In genomic region chr10:11282156-11282555, GRCh38 we compare ENCODE assay signal across 29 cellular contexts.
A peak's percentile ranks its signal among the peaks of the same experiment; 100 is the strongest.
DNase-seq lines count a peak whose midpoint lies in the region; ATAC-seq, FAIRE-seq and TF ChIP-seq lines count a peak whose summit lies in the region.
"Had no signal": no experiment of that assay in that cellular context is flagged by ENCODE, and none has a peak within 500 bp of the region (broad histone marks: within the 10 kb centered on the region; RNA-seq: fewer than 3 reads in every experiment).

No MANE protein-coding gene starts in this region.

- intact Hi-C loops in CD4-positive, alpha-beta memory T cell (cut with micrococcal nuclease) = no loop called here
- intact Hi-C loops in GM12878 (cut with micrococcal nuclease; ENCODE audit: unreplicated experiment) = no loop called here
- intact Hi-C loops in Calu3 (cut with micrococcal nuclease; ENCODE audit: unreplicated experiment) = no loop called here

- H2BK120ac ChIP-seq in neuronal stem cell (ENCODE audit: low read depth, low read length) = no peak overlapping the region

- in situ Hi-C loops in GM12878 (cut with MboI) = no loop called here

- H3K4me2 ChIP-seq in GM12878 (ENCODE audit: control insufficient read depth, insufficient read depth) (no peak overlapping the region), neuronal stem cell (ENCODE audit: insufficient read depth, low read length, poor library complexity, severe bottlenecking) (no peak overlapping the region)
- H3K4me2 ChIP-seq: A549 had no signal

- TF ChIP-seq CTCF in GM12878 (IDR thresholded peaks at IDR 0.05 in 2 of 3, conservative IDR thresholded peaks at IDR 0.05 in 1 of 3; ENCODE audit: control insufficient read depth in 2 of 3, extremely low read depth in 1 of 3, insufficient read depth in 1 of 3, low read depth in 3 of 3, low read length in 3 of 3) (no peak), Calu3 (IDR thresholded peaks at IDR 0.05; ENCODE audit: unreplicated experiment) (no peak)

- no peak overlapping the region for H4K8ac ChIP-seq in neuronal stem cell (ENCODE audit: low read depth, low read length)

- H4K20me1 ChIP-seq in GM12878 (ENCODE audit: control insufficient read depth, insufficient read depth) = no peaks in the 10 kb centered on the region

- no peak overlapping the region for H2BK15ac ChIP-seq in neuronal stem cell (ENCODE audit: low read length)

- H2BK12ac ChIP-seq in neuronal stem cell (ENCODE audit: low read length) = no peak overlapping the region

- H3K23ac ChIP-seq in neuronal stem cell (ENCODE audit: low read depth, low read length, poor library complexity) = peak overlapping the region; percentile 7

- peak; percentile 57; the same call in 1 of the 2 replicates for TF ChIP-seq POLR2A in GM12878 (IDR thresholded peaks at IDR 0.05; ENCODE audit: low read depth, low read length)

- no peaks in the 10 kb centered on the region for H3K27me3 Mint-ChIP-seq in activated T-cell treated with anti-CD3 and anti-CD28 coated beads, Interleukin-2, amount 50 U/mL, for 24 hours
- H3K27me3 Mint-ChIP-seq in CD4-positive, alpha-beta memory T cell = no peaks in the 10 kb centered on the region
- peaks cover 46% of the 10 kb centered on the region for H3K27me3 Mint-ChIP-seq in Calu3 (ENCODE audit: unreplicated experiment)
- H3K27me3 Mint-ChIP-seq: B cell; stimulated activated naive B cell treated with anti-CD40 and anti-IgM and Interleukin-4, amounts not matched to agents 10 μg/mL and 1 μg/mL and 100 μg/mL, for 72 hours had no signal

- CTCF ChIA-PET in CD4-positive, alpha-beta memory T cell (lab: Charles Lee; ENCODE audit: partially characterized antibody) = interaction anchor here (0.6 to 0.7 kb wide), 2 partner anchors 12 to 138 kb away, joined by 4 to 5 read pairs; no protein-coding TSS in a partner anchor
- CTCF ChIA-PET in GM12878 (lab: Yijun Ruan, JAX) (no interaction called here), Calu3 (lab: Charles Lee) (no interaction called here)

- peaks cover 36% of the 10 kb centered on the region for H3K4me1 Mint-ChIP-seq in activated T-cell treated with anti-CD3 and anti-CD28 coated beads, Interleukin-2, amount 50 U/mL, for 24 hours (ENCODE audit: low read depth)
- H3K4me1 Mint-ChIP-seq in CD4-positive, alpha-beta memory T cell = peaks cover 7 to 19% (median 16%) of the 10 kb centered on the region in 4 donors
- H3K4me1 Mint-ChIP-seq in Calu3 (ENCODE audit: low read depth, unreplicated experiment) = no peaks in the 10 kb centered on the region

- POLR2A ChIA-PET in CD4-positive, alpha-beta memory T cell (lab: Charles Lee; ENCODE audit: partially characterized antibody) = no interaction called here
- POLR2A ChIA-PET in GM12878 (lab: Charles Lee) = no interaction called here

- RAD21 ChIA-PET in GM12878 (lab: Charles Lee; ENCODE audit: unreplicated experiment) = no interaction called here

- H3K36me3 ChIP-seq in CD4-positive, alpha-beta memory T cell (ENCODE audit: insufficient read depth, low read length) = peaks cover 72% of the 10 kb centered on the region
- peaks cover 34 to 51% of the 10 kb centered on the region in 2 experiments for H3K36me3 ChIP-seq in GM12878 (ENCODE audit: control insufficient read depth in 2 of 2, insufficient read depth in 2 of 2, low read length in 1 of 2)
- peaks cover 3 to 10% of the 10 kb centered on the region in 2 donors for H3K36me3 ChIP-seq in neuronal stem cell (replicated peaks in 1 of 2; ENCODE audit: control insufficient read depth in 2 of 2, insufficient read depth in 2 of 2, low read length in 2 of 2)

- H3K79me1 ChIP-seq in neuronal stem cell (ENCODE audit: low read depth, low read length) = no peaks in the 10 kb centered on the region

- no peak overlapping the region for H3K27ac ChIP-seq in CD4-positive, alpha-beta memory T cell (ENCODE audit: low read depth, low read length)
- no peak overlapping the region for H3K27ac ChIP-seq in GM12878 (ENCODE audit: control insufficient read depth, insufficient read depth)
- no peak overlapping the region for H3K27ac ChIP-seq in neuronal stem cell (replicated peaks; ENCODE audit: low read length)
- H3K27ac ChIP-seq: A549, cardiac muscle cell, sigmoid colon, thoracic aorta had no signal

- DNase-seq in activated T-cell treated with anti-CD3 and anti-CD28 coated beads, Interleukin-2, amount 50 U/mL, for 24 hours = peak; percentile 28
- DNase-seq in activated T-cell treated with anti-CD3 and anti-CD28 coated beads, Interleukin-2, amount 50 U/mL, for 1 hour = no peak
- no peak for DNase-seq in CD4-positive, alpha-beta memory T cell
- no peak for DNase-seq in GM12878 (ENCODE audit: low read depth, low spot score)
- no peak for DNase-seq in neuronal stem cell (ENCODE audit: low spot score)
- DNase-seq in Calu3 = no peak
- DNase-seq in anterior cingulate cortex (lab: John Stamatoyannopoulos, UW) = no peak
- DNase-seq: activated effector memory CD4-positive, alpha-beta T cell treated with Interleukin-2 at 50 U/mL for 16 hours; amniotic stem cell; cortex of kidney; DMS53; foreskin fibroblast; GDM1; kidney glomerular epithelial cell; mammary epithelial cell; NCI-H1105; NCI-H1930; NCI-H524 treated with DMSO at 0.1 percent for 48 hours; sigmoid colon; stimulated activated CD4-positive, alpha-beta T cell treated with anti-CD3 and anti-CD28 coated beads, Interleukin-4, amount 100 ng/mL, for 4 hours; stimulated activated naive B cell treated with anti-CD40 and anti-IgM and Interleukin-4, amounts not matched to agents 10 μg/mL and 1 μg/mL and 100 μg/mL, for 72 hours; T1000 had no signal

- no peaks in the 10 kb centered on the region for H3K9me3 ChIP-seq in CD4-positive, alpha-beta memory T cell (ENCODE audit: control insufficient read depth in 1 of 2, low read length in 2 of 2)
- H3K9me3 ChIP-seq in GM12878 (replicated peaks; ENCODE audit: control insufficient read depth, insufficient read depth, low read length) (no peaks in the 10 kb centered on the region; the same call in 2 of the 3 replicates), neuronal stem cell (replicated peaks in 1 of 2; ENCODE audit: control insufficient read depth in 2 of 2, insufficient read depth in 1 of 2, low read depth in 1 of 2, low read length in 2 of 2) (peaks cover 0 to 2% of the 10 kb centered on the region in 2 donors)
- H3K9me3 ChIP-seq: A549, sigmoid colon, thoracic aorta had no signal

- BruUV-seq in GM12878 (replicated peaks; lab: Mats Ljungman, UMichigan) (no TSS peak), Calu3 (replicated peaks; lab: Mats Ljungman, UMichigan) (no TSS peak)

- no peak overlapping the region for H3K27ac Mint-ChIP-seq in activated T-cell treated with anti-CD3 and anti-CD28 coated beads, Interleukin-2, amount 50 U/mL, for 24 hours
- peak overlapping the region in 5 of 7 donors; percentile 29 to 78 (median 60) for H3K27ac Mint-ChIP-seq in CD4-positive, alpha-beta memory T cell
- H3K27ac Mint-ChIP-seq in Calu3 (ENCODE audit: unreplicated experiment) = no peak overlapping the region
- H3K27ac Mint-ChIP-seq: B cell, WTC11 had no signal

- no peak overlapping the region for H2AK5ac ChIP-seq in neuronal stem cell (ENCODE audit: low read depth, low read length)

- H3K4ac ChIP-seq in neuronal stem cell (ENCODE audit: low read length) = no peak overlapping the region

- H2AFZ ChIP-seq in GM12878 (ENCODE audit: control insufficient read depth, low read depth, low read length) (no peak overlapping the region), neuronal stem cell (ENCODE audit: low read length) (no peak overlapping the region)

- H2BK5ac ChIP-seq in neuronal stem cell (ENCODE audit: low read length) = no peak overlapping the region

- H3K14ac ChIP-seq in neuronal stem cell (ENCODE audit: low read length) = no peak overlapping the region

- H3K27me3 ChIP-seq in CD4-positive, alpha-beta memory T cell (ENCODE audit: insufficient read depth, low read length) = no peaks in the 10 kb centered on the region
- H3K27me3 ChIP-seq in GM12878 (replicated peaks in 1 of 2; ENCODE audit: control insufficient read depth in 2 of 2, insufficient read depth in 2 of 2, low read length in 1 of 2) (no peaks in the 10 kb centered on the region), neuronal stem cell (ENCODE audit: control insufficient read depth in 3 of 3, insufficient read depth in 3 of 3, low read depth in 1 of 3, low read length in 3 of 3) (no peaks in the 10 kb centered on the region)
- H3K27me3 ChIP-seq: cardiac muscle cell, sigmoid colon had no signal

- no peak for FAIRE-seq in GM12878 (lab: Jason Lieb, UNC)
- FAIRE-seq: A549 had no signal

- no peaks in the 10 kb centered on the region for H3K79me2 ChIP-seq in GM12878 (ENCODE audit: control insufficient read depth, insufficient read depth, low read length)

- no peak overlapping the region for H3K18ac ChIP-seq in neuronal stem cell (ENCODE audit: low read length)

- no peak overlapping the region for H3K4me3 ChIP-seq in CD4-positive, alpha-beta memory T cell (ENCODE audit: low read length in 2 of 2)
- H3K4me3 ChIP-seq in GM12878 (no peak overlapping the region), neuronal stem cell (ENCODE audit: low read length in 2 of 2) (no peak overlapping the region)
- H3K4me3 ChIP-seq: A549, cardiac muscle cell, sigmoid colon, thoracic aorta had no signal

- H3K4me1 ChIP-seq in CD4-positive, alpha-beta memory T cell (ENCODE audit: insufficient read depth, low read length) = peaks cover 34% of the 10 kb centered on the region
- H3K4me1 ChIP-seq in GM12878 (ENCODE audit: control insufficient read depth, insufficient read depth, low read length) = peaks cover 23% of the 10 kb centered on the region
- H3K4me1 ChIP-seq in neuronal stem cell (ENCODE audit: control insufficient read depth in 2 of 2, insufficient read depth in 1 of 2, low read depth in 1 of 2, low read length in 2 of 2) = no peaks in the 10 kb centered on the region
- H3K4me1 ChIP-seq: A549, sigmoid colon had no signal

- SMC1A ChIA-PET in GM12878 (lab: Charles Lee; ENCODE audit: uncharacterized antibody, unreplicated experiment) = interaction anchor here (1.3 kb wide), 1 partner anchor 13 kb away, joined by 3 read pairs; no protein-coding TSS in a partner anchor

- H3K36me3 Mint-ChIP-seq in activated T-cell treated with anti-CD3 and anti-CD28 coated beads, Interleukin-2, amount 50 U/mL, for 24 hours (ENCODE audit: low read depth) = peaks cover 15% of the 10 kb centered on the region
- peaks cover 43 to 57% of the 10 kb centered on the region in 2 donors for H3K36me3 Mint-ChIP-seq in CD4-positive, alpha-beta memory T cell
- no peaks in the 10 kb centered on the region for H3K36me3 Mint-ChIP-seq in Calu3 (ENCODE audit: insufficient read depth, unreplicated experiment)
- H3K36me3 Mint-ChIP-seq: WTC11 had no signal

- H3K4me3 Mint-ChIP-seq in activated T-cell treated with anti-CD3 and anti-CD28 coated beads, Interleukin-2, amount 50 U/mL, for 24 hours = no peak overlapping the region
- H3K4me3 Mint-ChIP-seq in CD4-positive, alpha-beta memory T cell = peak overlapping the region in 1 of 8 donors; percentile 30
- no peak overlapping the region for H3K4me3 Mint-ChIP-seq in Calu3 (ENCODE audit: low read depth, unreplicated experiment)
- H3K4me3 Mint-ChIP-seq: B cell; stimulated activated naive B cell treated with anti-CD40 and anti-IgM and Interleukin-4, amounts not matched to agents 10 μg/mL and 1 μg/mL and 100 μg/mL, for 72 hours; WTC11 had no signal

- no peak overlapping the region for H4K91ac ChIP-seq in neuronal stem cell (ENCODE audit: low read depth, low read length, poor library complexity)

- WGBS in GM12878 (ENCODE audit: insufficient coverage, insufficient replicate concordance, low lambda C conversion rate, missing lambda C conversion rate) = 95% methylated on average over 9 of the region's 9 CpGs
- no CpG with 5 or more reads among the region's 9 CpGs for WGBS in neuronal stem cell (ENCODE audit: extremely low coverage in 2 of 2, insufficient read length in 2 of 2, insufficient replicate concordance in 1 of 2), 2 donors

- ATAC-seq in GM12878 (no peak), esophagus mucosa (no peak)
- ATAC-seq: A549; HCT116; stimulated activated naive B cell treated with anti-CD40 and anti-IgM and Interleukin-4, amounts not matched to agents 10 μg/mL and 1 μg/mL and 100 μg/mL, for 72 hours; WTC11 had no signal

- H3K9ac ChIP-seq in GM12878 (ENCODE audit: control insufficient read depth, insufficient read depth, low read length) (no peak overlapping the region), neuronal stem cell (ENCODE audit: low read depth, low read length, poor library complexity) (no peak overlapping the region)

- TF ChIP-seq EP300 in GM12878 (IDR thresholded peaks at IDR 0.05; ENCODE audit: borderline replicate concordance in 1 of 2, control insufficient read depth in 1 of 2, low read depth in 2 of 2, low read length in 2 of 2) = no peak

- H3K9me3 Mint-ChIP-seq in activated T-cell treated with anti-CD3 and anti-CD28 coated beads, Interleukin-2, amount 50 U/mL, for 24 hours = no peaks in the 10 kb centered on the region
- peaks cover 0 to 6% (median 0%) of the 10 kb centered on the region in 8 donors for H3K9me3 Mint-ChIP-seq in CD4-positive, alpha-beta memory T cell
- H3K9me3 Mint-ChIP-seq in Calu3 (ENCODE audit: low read depth, unreplicated experiment) = no peaks in the 10 kb centered on the region
- H3K9me3 Mint-ChIP-seq: stimulated activated naive B cell treated with anti-CD40 and anti-IgM and Interleukin-4, amounts not matched to agents 10 μg/mL and 1 μg/mL and 100 μg/mL, for 72 hours; WTC11 had no signal

- TF ChIP-seq RAD21 in GM12878 (IDR thresholded peaks at IDR 0.05; ENCODE audit: insufficient read depth, low read depth, low read length) = no peak

Comparison
In these comparisons a context has a peak if more than half of its experiments do, and no peak if none do; other contexts are left out.
1. H3K27ac Mint-ChIP-seq: peak in CD4-positive, alpha-beta memory T cell (5 of 7); none in activated T-cell treated with anti-CD3 and anti-CD28 coated beads, Interleukin-2, amount 50 U/mL, for 24 hours (single experiment) and Calu3 (single experiment).